In genomic region chr11:2301631-2302272, GRCh38 we compare ENCODE assay signal across 8 cellular contexts. TPM values are rescaled to one million over a fixed set of nuclear protein-coding genes. Genes with fewer than 3 reads are reported as not detected.
DNase-seq lines count a peak whose midpoint lies in the region; ATAC-seq and TF ChIP-seq lines count a peak whose summit lies in the region.

Gene C11orf21, minus strand, starts transcription at chr11:2301918. Its CDS starts 110 bp downstream, at chr11:2301808.
Gene TSPAN32, plus strand, starts transcription at chr11:2302013. Its CDS starts 137 bp downstream, at chr11:2302150.

- no peak within 1 kb of the TSS for H3K27ac ChIP-seq in SJCRH30
- peak within 1 kb of the TSS in 1 of 5 donors; percentile 34 for H3K27ac ChIP-seq in adrenal gland

- H3K27me3 Mint-ChIP-seq in progenitor cell of endocrine pancreas, result peaks cover 14% of the 10 kb centered on the region

- no peak for TF ChIP-seq POLR2A in adrenal gland (IDR thresholded peaks at IDR 0.05)

- intact Hi-C loops in adrenal gland (cut with DNase I), result loop anchor here (5.0 to 10.0 kb wide), 2 partner anchors 104 to 223 kb away; no protein-coding TSS in a partner anchor

- DNase-seq in SJCRH30 (peak; percentile 65 to 73), adrenal gland (peak in 4 of 7 donors; percentile 23 to 62 (median 34)), progenitor cell of endocrine pancreas (ENCODE audit: low spot score, unreplicated experiment) (no peak), NCI-H345 treated with DMSO at 0.1 percent for 48 hours (lab: John Stamatoyannopoulos, UW; ENCODE audit: unreplicated experiment) (no peak)

- H3K4me3 Mint-ChIP-seq in progenitor cell of endocrine pancreas (ENCODE audit: low read depth), result no peak within 1 kb of the TSS

- H3K4me3 ChIP-seq in SJCRH30 (peak within 1 kb of the TSS; percentile 5; the same call in 1 of the 2 replicates), adrenal gland (no peak within 1 kb of the TSS), mononuclear cell (ENCODE audit: low read length) (peak within 1 kb of the TSS; percentile 62)

- H3K4me1 ChIP-seq in SJCRH30 (peaks cover 18% of the 10 kb centered on the region), adrenal gland (replicated peaks in 1 of 2) (peaks cover 0 to 22% of the 10 kb centered on the region in 2 donors), mononuclear cell (ENCODE audit: insufficient read depth, low read length) (peaks cover 67% of the 10 kb centered on the region)

- H3K36me3 ChIP-seq in SJCRH30 (no peaks in the 10 kb centered on the region), adrenal gland (replicated peaks in 1 of 2) (no peaks in the 10 kb centered on the region)

- H3K27me3 ChIP-seq in SJCRH30 (peaks cover 8% of the 10 kb centered on the region; the same call in 1 of the 2 replicates), adrenal gland (peaks cover 4% of the 10 kb centered on the region), mononuclear cell (ENCODE audit: insufficient read depth, low read length) (no peaks in the 10 kb centered on the region)

- H3K9me3 Mint-ChIP-seq in progenitor cell of endocrine pancreas (ENCODE audit: low read depth), result no peaks in the 10 kb centered on the region

- peak; percentile 47 for ATAC-seq in GM21528 (IDR thresholded peaks at IDR 0.05; ENCODE audit: low FRiP score, unreplicated experiment)
- ATAC-seq in HG03095 (IDR thresholded peaks at IDR 0.05; ENCODE audit: unreplicated experiment), result no peak
- ATAC-seq in GM19035 (IDR thresholded peaks at IDR 0.05; ENCODE audit: unreplicated experiment), result no peak

- no peaks in the 10 kb centered on the region for H3K36me3 Mint-ChIP-seq in progenitor cell of endocrine pancreas (ENCODE audit: insufficient read depth)

- peaks cover 6% of the 10 kb centered on the region for H3K4me1 Mint-ChIP-seq in progenitor cell of endocrine pancreas (ENCODE audit: low read depth)

- TF ChIP-seq CTCF in adrenal gland (IDR thresholded peaks at IDR 0.05) (no peak), progenitor cell of endocrine pancreas (IDR thresholded peaks at IDR 0.05; ENCODE audit: unreplicated experiment) (no peak)

- H3K9me3 ChIP-seq in SJCRH30 (replicated peaks), result no peaks in the 10 kb centered on the region
- no peaks in the 10 kb centered on the region for H3K9me3 ChIP-seq in adrenal gland (replicated peaks in 1 of 3)
- H3K9me3 ChIP-seq in mononuclear cell (ENCODE audit: low read depth, low read length), result no peaks in the 10 kb centered on the region

- WGBS in adrenal gland, 4 donors, result 54 to 66% (median 57%) methylated on average over 8 to 16 of the region's 16 CpGs

- H3K27ac Mint-ChIP-seq in progenitor cell of endocrine pancreas, result no peak within 1 kb of the TSS

RNA-seq across cellular contexts. Expression of gene C11orf21, which starts in this region (rescaled TPM):
- not detected in 2 replicates for total RNA-seq in SJCRH30 (2014; rRNA removed; shearing (Covaris generic))
- total RNA-seq in adrenal gland (under 1 TPM; 0.12 to 0.97 (median 0.32) TPM), mononuclear cell (17.3 TPM), progenitor cell of endocrine pancreas (0.69 and 0.87 TPM in 2 replicates)
- polyA plus RNA-seq in adrenal gland, result 1 to 10 TPM in 1 of 3 donors, under 1 TPM in 2; 0.04 to 2.1 (median 0.64) TPM

RNA-seq across cellular contexts. Expression of gene TSPAN32, which starts in this region (rescaled TPM):
- total RNA-seq in SJCRH30 (2014; rRNA removed; shearing (Covaris generic)), result 0.57 TPM in 1 of 2 replicates, not detected in the other
- total RNA-seq in adrenal gland (1 to 10 TPM in 1 of 8 donors, under 1 TPM in 4, not detected in 3; 0.14 to 1.4 (median 0.60) TPM), mononuclear cell (21.6 TPM), progenitor cell of endocrine pancreas (3.4 and 4.5 TPM in 2 replicates)
- 1 to 10 TPM in 2 of 3 donors, not detected in 1; 1.7 to 7.0 TPM for polyA plus RNA-seq in adrenal gland

Comparison
In these comparisons a context has a peak if more than half of its experiments do, and no peak if none do; other contexts are left out.
1. Peak in DNase-seq and H3K4me3 ChIP-seq in SJCRH30; RNA of the genes that start here not detected or under 1 TPM.
2. DNase-seq: peak in adrenal gland (4 of 7); none in progenitor cell of endocrine pancreas (single experiment) and NCI-H345 treated with DMSO at 0.1 percent for 48 hours (single experiment).